ENCODE assay signal across 8 cellular contexts in the genomic region with DNA sequence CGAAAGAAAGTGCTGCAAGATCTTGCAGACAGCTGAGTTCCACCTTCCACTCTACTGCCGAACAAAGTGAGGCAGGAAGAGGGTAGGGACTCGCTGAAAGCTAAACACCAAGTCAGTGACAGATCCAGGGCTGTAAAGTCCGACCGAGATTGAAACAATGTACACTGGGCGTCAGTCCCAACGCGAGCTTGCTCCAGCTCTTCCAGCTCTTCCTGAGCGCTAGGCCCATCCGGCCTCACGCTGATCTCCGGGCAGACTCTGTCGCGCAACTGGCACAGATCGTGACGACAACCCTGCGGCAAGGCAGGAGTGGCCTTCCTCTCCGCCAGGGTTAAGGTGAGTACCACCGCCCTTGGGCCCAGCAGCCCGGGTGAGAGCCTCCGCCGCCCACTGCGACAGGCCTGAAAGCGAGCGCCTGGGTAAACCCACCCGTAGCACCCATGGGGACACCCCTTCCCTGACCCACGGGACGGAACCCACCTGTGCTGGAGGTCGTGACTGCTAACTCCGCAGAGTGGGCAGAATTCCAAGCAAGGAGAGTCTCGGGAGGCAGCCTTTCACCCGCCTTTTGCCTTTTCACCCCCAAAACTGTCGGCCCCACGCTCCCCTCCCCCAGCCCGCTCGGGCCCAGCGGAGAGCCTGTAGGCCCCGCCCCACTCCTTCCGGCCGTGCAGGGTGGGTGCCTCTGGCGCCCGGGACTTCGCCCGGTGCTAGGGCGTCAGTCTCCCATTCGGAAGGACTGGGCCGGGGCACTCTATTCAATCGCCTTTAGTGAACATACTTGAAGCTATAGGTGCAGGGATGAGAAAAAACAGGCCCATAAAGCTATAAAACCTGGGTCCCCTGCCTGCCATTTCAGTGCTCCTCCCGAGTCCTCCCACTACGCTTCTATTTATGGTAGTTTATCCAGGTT. TPM values are rescaled to one million over a fixed set of nuclear protein-coding genes. Genes with fewer than 3 reads are reported as not detected.
DNase-seq lines count a peak whose midpoint lies in the region; ATAC-seq, FAIRE-seq and TF ChIP-seq lines count a peak whose summit lies in the region.

A gene (plus strand): TSS at position 275 of the 913 bp plus-strand sequence.
A gene with protein sequence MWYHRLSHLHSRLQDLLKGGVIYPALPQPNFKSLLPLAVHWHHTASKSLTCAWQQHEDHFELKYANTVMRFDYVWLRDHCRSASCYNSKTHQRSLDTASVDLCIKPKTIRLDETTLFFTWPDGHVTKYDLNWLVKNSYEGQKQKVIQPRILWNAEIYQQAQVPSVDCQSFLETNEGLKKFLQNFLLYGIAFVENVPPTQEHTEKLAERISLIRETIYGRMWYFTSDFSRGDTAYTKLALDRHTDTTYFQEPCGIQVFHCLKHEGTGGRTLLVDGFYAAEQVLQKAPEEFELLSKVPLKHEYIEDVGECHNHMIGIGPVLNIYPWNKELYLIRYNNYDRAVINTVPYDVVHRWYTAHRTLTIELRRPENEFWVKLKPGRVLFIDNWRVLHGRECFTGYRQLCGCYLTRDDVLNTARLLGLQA (minus strand): TSS at position 641 of the 913 bp plus-strand sequence. CDS start 67,676 bp downstream, outside the sequence.

- TF ChIP-seq POLR2A in HepG2 (IDR thresholded peaks at IDR 0.05; ENCODE audit: insufficient read depth in 1 of 2, low read depth in 2 of 2, low read length in 2 of 2) = peak; percentile 41 to 50; a peak in 2 of 4 replicates

- no peak for FAIRE-seq in HepG2 (lab: Jason Lieb, UNC)

- no peak for TF ChIP-seq CTCF in HepG2 (CRISPR knock-in tag; IDR thresholded peaks at IDR 0.05)

- H3K36me3 ChIP-seq in HepG2 (replicated peaks in 1 of 2; ENCODE audit: control insufficient read depth in 1 of 2, insufficient read depth in 2 of 2, low read length in 2 of 2) = no peaks in the 10 kb centered on the region

- peak within 1 kb of the TSS; percentile 76 to 85 (median 83) for H3K4me3 ChIP-seq in HepG2 (replicated peaks in 1 of 3; ENCODE audit: insufficient read depth in 1 of 3, low read depth in 2 of 3, low read length in 3 of 3)

- peak within 1 kb of the TSS; percentile 74 for H3K4me2 ChIP-seq in HepG2 (ENCODE audit: low read depth, low read length)

- H2AFZ ChIP-seq in HepG2 (ENCODE audit: low read length) = peak within 1 kb of the TSS; percentile 81

- peaks cover 6% of the 10 kb centered on the region; the same call in 1 of the 2 replicates for H3K4me1 ChIP-seq in HepG2 (ENCODE audit: insufficient read depth, low read length)

- POLR2A ChIA-PET in HepG2 (lab: Yijun Ruan, JAX) = interaction anchor here (0.8 kb wide), 1 partner anchor 397 kb away, joined by 3 read pairs; a partner anchor contains a TSS

- H3K9ac ChIP-seq in HepG2 (ENCODE audit: insufficient read depth, low read depth, low read length) = peak within 1 kb of the TSS; percentile 90

- DNase-seq in AG08395 (ENCODE audit: low spot score) (peak; percentile 45), NCI-H446 treated with DMSO at 0.1 percent for 48 hours (lab: John Stamatoyannopoulos, UW) (peak; percentile 28), dermis blood vessel endothelial cell (peak; percentile 63), HepG2 (ENCODE audit: low spot score) (peak; percentile 41)
- DNase-seq in activated CD4-positive, alpha-beta T cell treated with anti-CD3 and anti-CD28 coated beads, Interleukin-2, amount 50 U/mL, for 24 hours (ENCODE audit: low read depth in 1 of 2, low spot score in 1 of 2) = peak; percentile 16 to 32
- DNase-seq in stimulated activated CD4-positive, alpha-beta T cell treated with anti-CD3 and anti-CD28 coated beads, Interleukin-2, amount 100 ng/mL, for 24 hours = peak; percentile 66 to 76

- peaks cover 12% of the 10 kb centered on the region for H3K79me2 ChIP-seq in HepG2 (ENCODE audit: insufficient read depth, low read length)

- intact Hi-C loops in HepG2 (cut with micrococcal nuclease; ENCODE audit: unreplicated experiment) = no loop called here

- no peaks in the 10 kb centered on the region for H3K9me3 ChIP-seq in HepG2 (ENCODE audit: low read length)

- in situ Hi-C loops in HepG2 (cut with HindIII; ENCODE audit: extremely low pct_ligation_motif_present, low pct_unique_long_range_greater_than_20kb) = no loop called here

- BruUV-seq in HepG2 (replicated peaks; lab: Mats Ljungman, UMichigan) = TSS peak; percentile 70

- H3K27me3 ChIP-seq in HepG2 (ENCODE audit: control insufficient read depth in 1 of 2, insufficient read depth in 2 of 2, low read length in 2 of 2) = no peaks in the 10 kb centered on the region; a peak in 1 of 5 replicates

- ATAC-seq in GM18909 (IDR thresholded peaks at IDR 0.05; ENCODE audit: poor library complexity, unreplicated experiment) = peak; percentile 90
- ATAC-seq in HG03135 (IDR thresholded peaks at IDR 0.05; ENCODE audit: unreplicated experiment) = peak; percentile 84
- ATAC-seq in HepG2 = peak; percentile 98

- TF ChIP-seq EP300 in HepG2 (IDR thresholded peaks at IDR 0.05; ENCODE audit: low read depth in 2 of 2, low read length in 2 of 2) (no peak), HepG2 (CRISPR knock-in tag; IDR thresholded peaks at IDR 0.05; ENCODE audit: borderline replicate concordance) (no peak)

- no peaks in the 10 kb centered on the region for H4K20me1 ChIP-seq in HepG2 (ENCODE audit: insufficient read depth, low read length)

- TF ChIP-seq RAD21 in HepG2 (CRISPR knock-in tag; IDR thresholded peaks at IDR 0.05) = no peak

- CTCF ChIA-PET in HepG2 (lab: Yijun Ruan, JAX; ENCODE audit: low intra/inter-chr PET ratio, low total read pairs) = no interaction called here

- WGBS in HepG2 (ENCODE audit: low lambda C conversion rate) = 17% methylated on average over 6 of the region's 50 CpGs

- H3K27ac ChIP-seq in HepG2 (ENCODE audit: extremely low read length, insufficient read depth, low read length) = peak within 1 kb of the TSS; percentile 74

RNA-seq across cellular contexts. Expression of the first gene that starts in this region (rescaled TPM):
- total RNA-seq in dermis blood vessel endothelial cell = 1.7 and 1.8 TPM in 2 replicates
- total RNA-seq in HepG2 (2016; rRNA removed; fragmentation: Illumina TruSeq; extraction: Trizol) = 0.07 and 0.09 TPM in 2 replicates
- total RNA-seq in HepG2 (2016; cell fraction: cytosol; rRNA removed; fragmentation: Illumina TruSeq; extraction: Trizol; ENCODE audit: low read depth) = not detected in 2 replicates
- 0.09 TPM in 2 replicates for total RNA-seq in HepG2 (2016; cell fraction: insoluble cytoplasmic fraction; rRNA removed; fragmentation: Illumina TruSeq; extraction: Trizol)
- total RNA-seq in HepG2 (2016; cell fraction: membrane; rRNA removed; fragmentation: Illumina TruSeq; extraction: Trizol) = 0.03 and 0.06 TPM in 2 replicates
- 0.25 and 0.40 TPM in 2 replicates for total RNA-seq in HepG2 (2016; cell fraction: nucleus; rRNA removed; fragmentation: Illumina TruSeq; extraction: Trizol)
- polyA plus RNA-seq in HepG2 (2011; rRNA removed) = 0.12 and 0.13 TPM in 2 replicates
- polyA plus RNA-seq in HepG2 (2011; cell fraction: cytosol; rRNA removed) = 0.04 TPM in 2 replicates
- polyA plus RNA-seq in HepG2 (2011; cell fraction: nucleus; rRNA removed) = 0.21 and 0.28 TPM in 2 replicates
- polyA plus RNA-seq in HepG2 (2012) = 0.05 and 0.07 TPM in 2 replicates
- not detected in 2 replicates for polyA plus RNA-seq in HepG2 (2016; cell fraction: cytosol; fragmentation: Illumina TruSeq; extraction: Trizol; ENCODE audit: low read depth)
- polyA plus RNA-seq in HepG2 (2016; cell fraction: insoluble cytoplasmic fraction; fragmentation: Illumina TruSeq; extraction: Trizol; ENCODE audit: low read depth) = 0.07 and 0.08 TPM in 2 replicates
- polyA plus RNA-seq in HepG2 (2016; cell fraction: membrane; fragmentation: Illumina TruSeq; extraction: Trizol; ENCODE audit: low read depth) = 0.03 TPM in 1 of 2 replicates, not detected in the other
- polyA plus RNA-seq in HepG2 (2016; cell fraction: nucleus; fragmentation: Illumina TruSeq; extraction: Trizol; ENCODE audit: insufficient read depth, low read depth) = 0.27 and 0.43 TPM in 2 replicates
- polyA minus RNA-seq in HepG2 (2011; rRNA and poly(A)+ RNA removed; ENCODE audit: low replicate concordance) = 0.24 and 1.0 TPM in 2 replicates
- 0.09 and 0.10 TPM in 2 replicates for polyA minus RNA-seq in HepG2 (2011; cell fraction: cytosol; rRNA and poly(A)+ RNA removed)
- polyA minus RNA-seq in HepG2 (2011; cell fraction: nucleus; rRNA and poly(A)+ RNA removed) = 0.64 and 0.87 TPM in 2 replicates

RNA-seq across cellular contexts. Expression of the second gene that starts in this region (rescaled TPM):
- total RNA-seq in dermis blood vessel endothelial cell (11.2 and 11.5 TPM in 2 replicates), HepG2 (2016; rRNA removed; fragmentation: Illumina TruSeq; extraction: Trizol) (12.5 and 16.8 TPM in 2 replicates)
- 14.5 and 16.1 TPM in 2 replicates for total RNA-seq in HepG2 (2016; cell fraction: cytosol; rRNA removed; fragmentation: Illumina TruSeq; extraction: Trizol; ENCODE audit: low read depth)
- total RNA-seq in HepG2 (2016; cell fraction: insoluble cytoplasmic fraction; rRNA removed; fragmentation: Illumina TruSeq; extraction: Trizol) = 13.2 and 18.3 TPM in 2 replicates
- total RNA-seq in HepG2 (2016; cell fraction: membrane; rRNA removed; fragmentation: Illumina TruSeq; extraction: Trizol) = 9.3 and 9.9 TPM in 2 replicates
- 14.9 and 15.0 TPM in 2 replicates for total RNA-seq in HepG2 (2016; cell fraction: nucleus; rRNA removed; fragmentation: Illumina TruSeq; extraction: Trizol)
- polyA plus RNA-seq in HepG2 (2011; rRNA removed) = 11.5 and 14.2 TPM in 2 replicates
- polyA plus RNA-seq in HepG2 (2011; cell fraction: cytosol; rRNA removed) = 7.9 and 10.2 TPM in 2 replicates
- 9.3 and 10.0 TPM in 2 replicates for polyA plus RNA-seq in HepG2 (2011; cell fraction: nucleus; rRNA removed)
- polyA plus RNA-seq in HepG2 (2012) = 8.5 and 12.1 TPM in 2 replicates
- 4.8 and 4.9 TPM in 2 replicates for polyA plus RNA-seq in HepG2 (2016; cell fraction: cytosol; fragmentation: Illumina TruSeq; extraction: Trizol; ENCODE audit: low read depth)
- polyA plus RNA-seq in HepG2 (2016; cell fraction: insoluble cytoplasmic fraction; fragmentation: Illumina TruSeq; extraction: Trizol; ENCODE audit: low read depth) = 15.9 and 17.2 TPM in 2 replicates
- 5.2 and 6.0 TPM in 2 replicates for polyA plus RNA-seq in HepG2 (2016; cell fraction: membrane; fragmentation: Illumina TruSeq; extraction: Trizol; ENCODE audit: low read depth)
- 6.0 and 8.3 TPM in 2 replicates for polyA plus RNA-seq in HepG2 (2016; cell fraction: nucleus; fragmentation: Illumina TruSeq; extraction: Trizol; ENCODE audit: insufficient read depth, low read depth)
- 61.9 and 102 TPM in 2 replicates for polyA minus RNA-seq in HepG2 (2011; rRNA and poly(A)+ RNA removed; ENCODE audit: low replicate concordance)
- polyA minus RNA-seq in HepG2 (2011; cell fraction: cytosol; rRNA and poly(A)+ RNA removed) = 12.1 and 14.8 TPM in 2 replicates
- 42.2 and 61.5 TPM in 2 replicates for polyA minus RNA-seq in HepG2 (2011; cell fraction: nucleus; rRNA and poly(A)+ RNA removed)

Comparison
In these comparisons a context has a peak if more than half of its experiments do, and no peak if none do; other contexts are left out.
1. Peak in every context shown above with its lines: DNase-seq, ATAC-seq, H3K4me3 ChIP-seq and H3K27ac ChIP-seq.